ENCODE assay signal across 24 cellular contexts in genomic region chr1:24557711-24558121, GRCh38. TPM values are rescaled to one million over a fixed set of nuclear protein-coding genes. Genes with fewer than 3 reads are reported as not detected.
A peak's percentile ranks its signal among the peaks of the same experiment; 100 is the strongest.
DNase-seq lines count a peak whose midpoint lies in the region; ATAC-seq and TF ChIP-seq lines count a peak whose summit lies in the region.
"Had no signal": no experiment of that assay in that cellular context is flagged by ENCODE, and none has a peak within 500 bp of the region (broad histone marks: within the 10 kb centered on the region; RNA-seq: fewer than 3 reads in every experiment).

No MANE protein-coding gene starts in this region.

- no peak for TF ChIP-seq CTCF in OCI-LY7 (conservative IDR thresholded peaks at IDR 0.05; ENCODE audit: low read length)
- TF ChIP-seq CTCF in upper lobe of right lung (IDR thresholded peaks at IDR 0.05), result no peak

- intact Hi-C loops in cardiac septum (cut with DNase I), result loop anchor here (5.0 kb wide), 1 partner anchor 75 kb away; no protein-coding TSS in a partner anchor
- intact Hi-C loops in right cardiac atrium (cut with DNase I), result loop anchor here in 1 of 4 donors (10.0 kb wide), 1 partner anchor 77 kb away; no protein-coding TSS in a partner anchor
- intact Hi-C loops in OCI-LY7 (cut with micrococcal nuclease; ENCODE audit: unreplicated experiment), result no loop called here
- intact Hi-C loops in upper lobe of right lung (cut with DNase I), result no loop called here

- H3K9ac ChIP-seq in mesenchymal stem cell (ENCODE audit: low read length), result no peak overlapping the region

- ATAC-seq in right cardiac atrium, result no peak
- ATAC-seq in upper lobe of right lung, result no peak
- ATAC-seq in stimulated activated naive CD8-positive, alpha-beta T cell treated with anti-CD3 and anti-CD28 coated beads, Interleukin-15, Interleukin-2, amounts not matched to agents 100 U/mL and 50 U/mL, for 24 hours, result no peak

- H4K20me1 ChIP-seq in OCI-LY7 (ENCODE audit: insufficient read depth, low read length), result no peaks in the 10 kb centered on the region

- H3K36me3 ChIP-seq in OCI-LY7 (ENCODE audit: insufficient read depth, low read length) (no peaks in the 10 kb centered on the region), mesenchymal stem cell (ENCODE audit: control insufficient read depth in 1 of 2, insufficient read depth in 2 of 2, low read depth in 1 of 2, low read length in 2 of 2) (no peaks in the 10 kb centered on the region), upper lobe of right lung (no peaks in the 10 kb centered on the region)
- H3K36me3 ChIP-seq: heart left ventricle, left ventricle myocardium inferior, neutrophil, SJCRH30 had no signal

- no peaks in the 10 kb centered on the region for H3K79me1 ChIP-seq in mesenchymal stem cell (replicated peaks; ENCODE audit: low read length, poor library complexity, severe bottlenecking)

- no peak overlapping the region for H3K23ac ChIP-seq in mesenchymal stem cell (ENCODE audit: low read length in 2 of 2)

- DNase-seq in cardiac septum (ENCODE audit: low spot score) (peak; percentile 44), right cardiac atrium (no peak), OCI-LY7 (ENCODE audit: low spot score) (peak; percentile 60), mesenchymal stem cell (peak; percentile 23), upper lobe of right lung (peak; percentile 51), NCI-H1092 treated with DMSO at 0.1 percent for 48 hours (lab: John Stamatoyannopoulos, UW) (no peak), NCI-H2196 treated with DMSO at 0.1 percent for 48 hours (lab: John Stamatoyannopoulos, UW; ENCODE audit: unreplicated experiment) (no peak)
- no peak for DNase-seq in stimulated activated naive CD8-positive, alpha-beta T cell treated with anti-CD3 and anti-CD28 coated beads, Interleukin-15, Interleukin-2, amounts not matched to agents 100 U/mL and 50 U/mL, for 24 hours
- DNase-seq: ACHN; activated CD4-positive, alpha-beta T cell treated with anti-CD3 and anti-CD28 coated beads, Interleukin-2, amount 50 U/mL, for 1 hour; amniotic stem cell; caudate nucleus; dermis blood vessel endothelial cell; GF-D8; heart left ventricle; left ventricle myocardium inferior; NCI-H774; PC-9; SJCRH30; stimulated activated CD8-positive, alpha-beta memory T cell treated with anti-CD3 and anti-CD28 coated beads, Interleukin-4, amount 100 ng/mL, for 48 hours; T-helper 1 cell had no signal

- H4K8ac ChIP-seq in mesenchymal stem cell (ENCODE audit: low read length), result no peak overlapping the region

- H3K27ac ChIP-seq in right cardiac atrium (ENCODE audit: low read length) (no peak overlapping the region), OCI-LY7 (ENCODE audit: low read depth, low read length, poor library complexity, severe bottlenecking) (no peak overlapping the region), mesenchymal stem cell (ENCODE audit: low read length, poor library complexity, severe bottlenecking) (no peak overlapping the region), upper lobe of right lung (no peak overlapping the region)
- H3K27ac ChIP-seq: heart left ventricle, left ventricle myocardium inferior, neutrophil, PC-9, SJCRH30 had no signal

- no peaks in the 10 kb centered on the region for H3K79me2 ChIP-seq in OCI-LY7 (ENCODE audit: insufficient read depth, low read depth, low read length)

- peaks cover 2% of the 10 kb centered on the region for H3K4me1 ChIP-seq in right cardiac atrium (ENCODE audit: control insufficient read depth, insufficient read depth, low read length)
- H3K4me1 ChIP-seq in OCI-LY7 (ENCODE audit: insufficient read depth, low read length, poor library complexity, severe bottlenecking), result peaks cover 46% of the 10 kb centered on the region
- H3K4me1 ChIP-seq in mesenchymal stem cell (ENCODE audit: control insufficient read depth, insufficient read depth, low read depth, low read length), result peaks cover 42% of the 10 kb centered on the region
- H3K4me1 ChIP-seq in upper lobe of right lung, result no peaks in the 10 kb centered on the region

- no peak overlapping the region for H2BK5ac ChIP-seq in mesenchymal stem cell (ENCODE audit: low read depth, low read length, poor library complexity, severe bottlenecking)

- no peak overlapping the region for H3K4ac ChIP-seq in mesenchymal stem cell (ENCODE audit: low read depth in 1 of 2, low read length in 2 of 2)

- no peaks in the 10 kb centered on the region for H3K9me2 ChIP-seq in OCI-LY7 (ENCODE audit: insufficient read depth, low read length)

- H4K91ac ChIP-seq in mesenchymal stem cell (ENCODE audit: low read length), result peak overlapping the region; percentile 67

- no peak overlapping the region for H2BK120ac ChIP-seq in mesenchymal stem cell (ENCODE audit: low read depth, low read length)

- H3K18ac ChIP-seq in mesenchymal stem cell (ENCODE audit: low read depth in 1 of 2, low read length in 2 of 2), result no peak overlapping the region

- H3K9me3 ChIP-seq in right cardiac atrium (ENCODE audit: control insufficient read depth, low read length), result no peaks in the 10 kb centered on the region
- H3K9me3 ChIP-seq in OCI-LY7 (ENCODE audit: low read length), result no peaks in the 10 kb centered on the region
- no peaks in the 10 kb centered on the region for H3K9me3 ChIP-seq in mesenchymal stem cell (ENCODE audit: control insufficient read depth, low read length)
- H3K9me3 ChIP-seq in upper lobe of right lung, result no peaks in the 10 kb centered on the region
- H3K9me3 ChIP-seq: heart left ventricle, left ventricle myocardium inferior, neutrophil, SJCRH30 had no signal

- H2BK12ac ChIP-seq in mesenchymal stem cell (ENCODE audit: low read length in 2 of 2), result no peak overlapping the region

- H3K27me3 ChIP-seq in right cardiac atrium (ENCODE audit: control insufficient read depth, insufficient read depth) (no peaks in the 10 kb centered on the region), mesenchymal stem cell (ENCODE audit: control insufficient read depth in 1 of 2, insufficient read depth in 1 of 2, low read length in 2 of 2) (peaks cover 18 to 65% of the 10 kb centered on the region in 2 experiments), upper lobe of right lung (peaks cover 23% of the 10 kb centered on the region)

- no peak overlapping the region; the same call in 1 of the 2 replicates for H2AFZ ChIP-seq in OCI-LY7 (ENCODE audit: low read length)
- H2AFZ ChIP-seq in mesenchymal stem cell (ENCODE audit: low read depth, low read length), result no peak overlapping the region
- H2AFZ ChIP-seq: PC-9 had no signal

- POLR2A ChIA-PET in OCI-LY7 (lab: Charles Lee), result interaction anchor here (0.8 to 2.7 kb wide), 8 partner anchors 8 to 141 kb away, joined by 3 to 11 read pairs (median 4); no protein-coding TSS in a partner anchor

- 77% methylated on average over 9 of the region's 9 CpGs for WGBS in right cardiac atrium
- WGBS in mesenchymal stem cell, result 91% methylated on average over 9 of the region's 9 CpGs

- no TSS peak for BruUV-seq in OCI-LY7 (replicated peaks; lab: Mats Ljungman, UMichigan)

- H3K4me2 ChIP-seq in OCI-LY7 (ENCODE audit: low read length) (peak overlapping the region; percentile 81), mesenchymal stem cell (ENCODE audit: low read length, poor library complexity, severe bottlenecking) (no peak overlapping the region)
- H3K4me2 ChIP-seq: PC-9 had no signal

- H3K4me3 ChIP-seq in right cardiac atrium (ENCODE audit: low read length) (no peak overlapping the region), OCI-LY7 (ENCODE audit: low read depth, low read length, poor library complexity, severe bottlenecking) (no peak overlapping the region), mesenchymal stem cell (ENCODE audit: insufficient read depth in 1 of 2, low read depth in 1 of 2, low read length in 2 of 2) (no peak overlapping the region), upper lobe of right lung (no peak overlapping the region)
- H3K4me3 ChIP-seq: heart left ventricle, left ventricle myocardium inferior, PC-9, SJCRH30 had no signal

- no peak overlapping the region for H2BK15ac ChIP-seq in mesenchymal stem cell (ENCODE audit: low read depth, poor library complexity, severe bottlenecking)

- CTCF ChIA-PET in OCI-LY7 (lab: Charles Lee; ENCODE audit: unreplicated experiment), result interaction anchor here (1.2 to 1.5 kb wide), 2 partner anchors 10 to 21 kb away, joined by 3 to 8 read pairs; no protein-coding TSS in a partner anchor

- H3K14ac ChIP-seq in mesenchymal stem cell (ENCODE audit: low read length in 2 of 2), result no peak overlapping the region

- no peak overlapping the region for H2AK5ac ChIP-seq in mesenchymal stem cell (ENCODE audit: low read length, severe bottlenecking)

RNA-seq across cellular contexts. Expression of gene NCMAP, which starts 1.8 kb away (rescaled TPM):
- total RNA-seq in cardiac septum, result not detected
- total RNA-seq in right cardiac atrium, result under 1 TPM in 3 of 4 donors, not detected in 1; 0.21 to 0.71 (median 0.71) TPM
- 1.0 TPM for polyA plus RNA-seq in right cardiac atrium
- 0.95 and 1.1 TPM in 2 replicates for total RNA-seq in OCI-LY7 (2014; rRNA removed; shearing (Covaris generic))
- 0.99 and 1.0 TPM in 2 replicates for total RNA-seq in OCI-LY7 (2022)
- polyA plus RNA-seq in mesenchymal stem cell (2013, experiment 1 of 2), result 0.03 TPM
- 0.01 TPM for polyA plus RNA-seq in mesenchymal stem cell (2013, experiment 2 of 2)
- total RNA-seq in upper lobe of right lung, result 10.7 TPM
- total RNA-seq: dermis blood vessel endothelial cell, endothelial cell of umbilical vein, SJCRH30 had no signal
- polyA plus RNA-seq: endothelial cell of umbilical vein, IgD-negative memory B cell had no signal

RNA-seq across cellular contexts. Expression of gene RCAN3, which starts 55.1 kb away (rescaled TPM):
- total RNA-seq in cardiac septum, result 5.1 TPM
- total RNA-seq in right cardiac atrium, result 1 to 10 TPM; 5.7 to 6.6 (median 6.3) TPM
- 2.1 TPM for polyA plus RNA-seq in right cardiac atrium
- 13.0 and 22.9 TPM in 2 replicates for total RNA-seq in OCI-LY7 (2014; rRNA removed; shearing (Covaris generic))
- total RNA-seq in OCI-LY7 (2022), result 47.8 and 57.2 TPM in 2 replicates
- 16.3 TPM for polyA plus RNA-seq in mesenchymal stem cell (2013, experiment 1 of 2)
- polyA plus RNA-seq in mesenchymal stem cell (2013, experiment 2 of 2), result 16.9 TPM
- 11.3 TPM for total RNA-seq in upper lobe of right lung

Comparison
In these comparisons a context has a peak if more than half of its experiments do, and no peak if none do; other contexts are left out.
1. DNase-seq: peak in cardiac septum (single experiment), OCI-LY7 (single experiment), mesenchymal stem cell (single experiment) and upper lobe of right lung (single experiment); none in right cardiac atrium (0 of 3), NCI-H1092 treated with DMSO at 0.1 percent for 48 hours (single experiment), NCI-H2196 treated with DMSO at 0.1 percent for 48 hours (single experiment) and stimulated activated naive CD8-positive, alpha-beta T cell treated with anti-CD3 and anti-CD28 coated beads, Interleukin-15, Interleukin-2, amounts not matched to agents 100 U/mL and 50 U/mL, for 24 hours (single experiment).